In genomic region chr11:16928052-16928451, GRCh38 we compare ENCODE assay signal across 3 cellular contexts.
"Had no signal": no experiment of that assay in that cellular context is flagged by ENCODE, and none has a peak within 500 bp of the region (broad histone marks: within the 10 kb centered on the region; RNA-seq: fewer than 3 reads in every experiment).

No MANE protein-coding gene starts in this region.

- DNase-seq: GDM1, GF-D8 had no signal

- H3K4me3 ChIP-seq: GM12878 had no signal
